ENCODE assay signal across 14 cellular contexts in the genomic region with DNA sequence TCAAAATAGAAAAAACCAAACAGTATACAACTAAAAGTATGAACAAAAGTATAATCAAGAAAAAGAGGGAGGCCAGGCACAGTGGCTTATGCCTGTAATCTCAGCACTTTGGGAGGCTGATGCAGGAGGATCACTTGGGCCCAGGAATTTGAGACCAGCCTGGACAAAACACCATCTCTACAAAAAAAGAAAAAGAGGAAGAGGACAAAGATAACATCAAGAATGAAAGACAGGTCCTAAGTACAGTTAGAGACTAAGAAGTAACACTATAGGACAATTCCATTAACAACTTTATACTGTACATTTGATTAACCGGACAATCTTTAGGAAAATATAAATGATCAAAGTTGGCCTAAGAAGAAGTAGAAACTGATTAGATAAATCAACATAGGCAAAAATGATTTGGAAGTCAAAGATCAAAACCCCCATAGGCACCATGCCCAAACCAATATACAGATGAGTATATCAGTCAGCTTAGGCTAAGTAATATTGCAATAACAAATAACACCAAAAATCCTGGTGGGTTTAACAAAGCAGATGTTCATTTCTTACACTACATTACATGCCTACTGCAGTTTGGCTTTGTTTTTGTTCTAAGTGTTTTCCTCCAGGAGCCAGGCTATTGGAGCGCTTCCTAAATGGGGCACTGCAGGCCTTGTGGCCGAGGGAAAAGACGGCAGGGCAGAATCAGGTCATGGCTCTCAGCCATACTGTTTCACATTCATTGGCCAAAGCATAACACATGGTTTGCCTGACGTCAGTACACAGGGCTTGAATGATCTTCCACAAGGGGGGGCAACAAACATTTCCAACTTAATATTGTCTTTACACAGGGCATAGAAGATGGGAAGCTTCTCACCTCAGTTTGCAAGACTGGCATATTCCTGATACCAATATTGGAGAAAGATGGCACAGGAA. TPM values are rescaled to one million over a fixed set of nuclear protein-coding genes. Genes with fewer than 3 reads are reported as not detected.
A peak's percentile ranks its signal among the peaks of the same experiment; 100 is the strongest.
DNase-seq lines count a peak whose midpoint lies in the region; ATAC-seq and TF ChIP-seq lines count a peak whose summit lies in the region.
"Had no signal": no experiment of that assay in that cellular context is flagged by ENCODE, and none has a peak within 500 bp of the region (broad histone marks: within the 10 kb centered on the region; RNA-seq: fewer than 3 reads in every experiment).

No MANE protein-coding gene starts in this region.

- H3K27me3 ChIP-seq in osteoblast (ENCODE audit: insufficient read depth, low read length): no peaks in the 10 kb centered on the region
- H3K27me3 ChIP-seq: Peyer's patch had no signal

- no peak overlapping the region for H2AFZ ChIP-seq in OCI-LY7 (ENCODE audit: low read length)
- H2AFZ ChIP-seq in osteoblast (ENCODE audit: low read length): no peak overlapping the region

- DNase-seq in DMS53 (lab: John Stamatoyannopoulos, UW) (peak; percentile 21), DMS53 treated with DMSO at 0.1 percent for 48 hours (lab: John Stamatoyannopoulos, UW; ENCODE audit: unreplicated experiment) (no peak), OCI-LY7 (ENCODE audit: low spot score) (peak; percentile 19), osteoblast (ENCODE audit: insufficient read length, low spot score, missing footprints) (no peak), sciatic nerve (ENCODE audit: low spot score) (no peak), osteocyte (ENCODE audit: extremely low spot score, unreplicated experiment) (no peak), NCI-H1105 treated with DMSO at 0.1 percent for 48 hours (lab: John Stamatoyannopoulos, UW) (no peak)
- DNase-seq: effector memory CD4-positive, alpha-beta T cell; Peyer's patch had no signal

- CTCF ChIA-PET in OCI-LY7 (lab: Charles Lee; ENCODE audit: unreplicated experiment): no interaction called here

- intact Hi-C loops in OCI-LY7 (cut with micrococcal nuclease; ENCODE audit: unreplicated experiment): no loop called here
- intact Hi-C loops in dendritic cell treated with granulocyte-macrophage colony-stimulating factor and Interleukin-4, amounts not matched to agents 40 ng/mL and 50 ng/mL, for 4 days (cut with micrococcal nuclease): no loop called here
- intact Hi-C loops in sciatic nerve (cut with DNase I): no loop called here

- peaks cover 5% of the 10 kb centered on the region for H3K36me3 Mint-ChIP-seq in dendritic cell treated with granulocyte-macrophage colony-stimulating factor and Interleukin-4, amounts not matched to agents 40 ng/mL and 50 ng/mL, for 4 days (ENCODE audit: low read depth)
- H3K36me3 Mint-ChIP-seq in osteocyte (ENCODE audit: unreplicated experiment): peaks cover 10% of the 10 kb centered on the region

- POLR2A ChIA-PET in OCI-LY7 (lab: Charles Lee): no interaction called here

- H3K4me3 Mint-ChIP-seq in dendritic cell treated with granulocyte-macrophage colony-stimulating factor and Interleukin-4, amounts not matched to agents 40 ng/mL and 50 ng/mL, for 4 days: no peak overlapping the region
- no peak overlapping the region for H3K4me3 Mint-ChIP-seq in osteocyte (ENCODE audit: unreplicated experiment)
- H3K4me3 Mint-ChIP-seq: memory B cell had no signal

- H3K36me3 ChIP-seq in OCI-LY7 (ENCODE audit: insufficient read depth, low read length): no peaks in the 10 kb centered on the region
- H3K36me3 ChIP-seq in osteoblast (ENCODE audit: insufficient read depth, low read length): no peaks in the 10 kb centered on the region
- H3K36me3 ChIP-seq: Peyer's patch had no signal

- H4K20me1 ChIP-seq in OCI-LY7 (ENCODE audit: insufficient read depth, low read length): no peaks in the 10 kb centered on the region
- peaks cover 4% of the 10 kb centered on the region for H4K20me1 ChIP-seq in osteoblast (ENCODE audit: insufficient read depth, low read length)

- H3K27ac Mint-ChIP-seq in dendritic cell treated with granulocyte-macrophage colony-stimulating factor and Interleukin-4, amounts not matched to agents 40 ng/mL and 50 ng/mL, for 4 days: peak overlapping the region; percentile 31
- H3K27ac Mint-ChIP-seq in osteocyte (ENCODE audit: unreplicated experiment): no peak overlapping the region
- H3K27ac Mint-ChIP-seq: memory B cell had no signal

- TF ChIP-seq CTCF in OCI-LY7 (conservative IDR thresholded peaks at IDR 0.05; ENCODE audit: low read length): peak; percentile 44
- peak; percentile 14 for TF ChIP-seq CTCF in osteoblast (IDR thresholded peaks at IDR 0.05; ENCODE audit: extremely low read depth, low read depth, low read length)
- TF ChIP-seq CTCF in osteocyte (IDR thresholded peaks at IDR 0.05): no peak

- no TSS peak for BruUV-seq in OCI-LY7 (replicated peaks; lab: Mats Ljungman, UMichigan)

- H3K4me1 Mint-ChIP-seq in dendritic cell treated with granulocyte-macrophage colony-stimulating factor and Interleukin-4, amounts not matched to agents 40 ng/mL and 50 ng/mL, for 4 days (ENCODE audit: low read depth): peaks cover 44% of the 10 kb centered on the region
- H3K4me1 Mint-ChIP-seq in osteocyte (ENCODE audit: unreplicated experiment): peaks cover 13% of the 10 kb centered on the region

- H3K4me1 ChIP-seq in OCI-LY7 (ENCODE audit: insufficient read depth, low read length, poor library complexity, severe bottlenecking) (peaks cover 9% of the 10 kb centered on the region), osteoblast (ENCODE audit: insufficient read depth, low read length) (peaks cover 20% of the 10 kb centered on the region)
- H3K4me1 ChIP-seq: A549, Peyer's patch had no signal

- no peak for ATAC-seq in sciatic nerve

- H3K27ac ChIP-seq in OCI-LY7 (ENCODE audit: low read depth, low read length, poor library complexity, severe bottlenecking) (no peak overlapping the region), osteoblast (ENCODE audit: low read depth, low read length) (no peak overlapping the region)
- H3K27ac ChIP-seq: A549, Peyer's patch had no signal

- H3K9me3 Mint-ChIP-seq in dendritic cell treated with granulocyte-macrophage colony-stimulating factor and Interleukin-4, amounts not matched to agents 40 ng/mL and 50 ng/mL, for 4 days: peaks cover 6% of the 10 kb centered on the region
- peaks cover 10% of the 10 kb centered on the region for H3K9me3 Mint-ChIP-seq in osteocyte (ENCODE audit: unreplicated experiment)
- H3K9me3 Mint-ChIP-seq: memory B cell had no signal

- H3K9me2 ChIP-seq in OCI-LY7 (ENCODE audit: insufficient read depth, low read length): no peaks in the 10 kb centered on the region

- H3K9me3 ChIP-seq in OCI-LY7 (ENCODE audit: low read length) (peaks cover 3% of the 10 kb centered on the region; the same call in 1 of the 2 replicates), osteoblast (ENCODE audit: low read depth, low read length) (peaks cover 6% of the 10 kb centered on the region)
- H3K9me3 ChIP-seq: Peyer's patch had no signal

- H3K79me2 ChIP-seq in OCI-LY7 (ENCODE audit: insufficient read depth, low read depth, low read length): no peaks in the 10 kb centered on the region
- no peaks in the 10 kb centered on the region for H3K79me2 ChIP-seq in osteoblast (ENCODE audit: insufficient read depth, low read length)

- H3K27me3 Mint-ChIP-seq in dendritic cell treated with granulocyte-macrophage colony-stimulating factor and Interleukin-4, amounts not matched to agents 40 ng/mL and 50 ng/mL, for 4 days: no peaks in the 10 kb centered on the region
- no peaks in the 10 kb centered on the region for H3K27me3 Mint-ChIP-seq in osteocyte (ENCODE audit: unreplicated experiment)

- no peak overlapping the region for H3K4me2 ChIP-seq in OCI-LY7 (ENCODE audit: low read length)
- no peak overlapping the region for H3K4me2 ChIP-seq in osteoblast (ENCODE audit: insufficient read depth, low read length)
- H3K4me2 ChIP-seq: A549, smooth muscle cell had no signal

- H3K4me3 ChIP-seq in OCI-LY7 (ENCODE audit: low read depth, low read length, poor library complexity, severe bottlenecking) (no peak overlapping the region), osteoblast (ENCODE audit: insufficient read depth, low read length) (no peak overlapping the region)
- H3K4me3 ChIP-seq: A549, Peyer's patch, smooth muscle cell had no signal

RNA-seq across cellular contexts. Expression of gene HGFAC, which starts 42.2 kb away (rescaled TPM):
- not detected in 2 replicates for total RNA-seq in OCI-LY7 (2014; rRNA removed; shearing (Covaris generic))
- not detected in 2 replicates for total RNA-seq in OCI-LY7 (2022)
- not detected in 2 replicates for total RNA-seq in osteoblast
- not detected for total RNA-seq in sciatic nerve
- 0.50 and 0.54 TPM in 2 replicates for total RNA-seq in osteocyte
- total RNA-seq: Peyer's patch, subcutaneous adipose tissue had no signal

Comparison
In these comparisons a context has a peak if more than half of its experiments do, and no peak if none do; other contexts are left out.
1. DNase-seq: peak in DMS53 (single experiment) and OCI-LY7 (single experiment); none in DMS53 treated with DMSO at 0.1 percent for 48 hours (single experiment), osteoblast (single experiment), sciatic nerve (single experiment), osteocyte (single experiment) and NCI-H1105 treated with DMSO at 0.1 percent for 48 hours (single experiment).